Comparison of ENCODE assay signal across 8 cellular contexts in the genomic region with DNA sequence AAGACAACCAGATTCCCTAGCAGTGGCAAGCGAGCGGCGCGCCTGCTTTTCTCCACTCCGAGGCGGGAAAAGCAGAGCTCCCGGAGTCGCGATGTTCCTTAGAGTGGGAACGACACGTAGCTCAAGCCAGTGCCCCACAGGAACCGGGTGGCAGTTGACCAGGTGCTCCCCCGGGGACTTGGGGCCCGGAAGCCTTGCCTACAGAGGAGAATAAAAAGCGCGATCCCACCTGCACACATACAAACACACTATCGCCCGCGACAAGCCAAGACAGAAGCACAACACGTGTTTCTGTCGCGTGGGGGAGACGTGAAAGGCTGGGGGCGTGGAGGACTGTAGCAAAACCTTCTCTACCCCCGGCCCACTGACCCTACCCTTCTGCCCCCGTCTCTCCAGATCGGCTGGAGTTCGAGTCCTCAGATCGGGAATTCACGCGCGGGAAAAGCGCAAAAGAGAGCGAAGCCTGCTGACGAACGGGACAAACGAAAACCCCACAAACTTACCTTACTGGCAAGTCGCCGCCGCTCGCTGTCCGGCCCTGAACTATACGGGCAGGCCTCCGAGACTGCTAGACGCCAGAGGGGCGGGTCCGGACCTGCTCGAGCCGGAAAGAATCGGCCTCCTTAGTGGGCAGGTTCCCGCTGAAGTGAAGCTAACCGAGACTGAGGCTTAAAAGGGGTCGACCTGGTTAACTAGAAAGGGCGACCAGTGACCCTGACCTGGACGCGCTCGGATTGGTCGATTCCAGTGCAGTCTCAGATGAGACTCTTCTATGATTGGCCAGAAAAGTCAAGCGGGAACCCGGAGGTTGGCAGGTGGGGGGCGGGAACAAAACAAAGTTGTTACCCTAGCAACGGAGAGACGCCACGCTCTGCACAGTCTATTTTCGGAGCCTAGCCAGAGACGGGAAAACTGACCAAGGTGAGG. TPM values are rescaled to one million over a fixed set of nuclear protein-coding genes. Genes with fewer than 3 reads are reported as not detected.
DNase-seq lines count a peak whose midpoint lies in the region; ATAC-seq and TF ChIP-seq lines count a peak whose summit lies in the region.

DNAAF6 (plus strand) TSS at position 842 of the 927 bp plus-strand sequence. CDS start 6,265 bp downstream, outside the sequence.
A gene with protein sequence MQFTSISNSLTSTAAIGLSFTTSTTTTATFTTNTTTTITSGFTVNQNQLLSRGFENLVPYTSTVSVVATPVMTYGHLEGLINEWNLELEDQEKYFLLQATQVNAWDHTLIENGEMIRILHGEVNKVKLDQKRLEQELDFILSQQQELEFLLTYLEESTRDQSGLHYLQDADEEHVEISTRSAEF (minus strand): TSS at position 664 of the 927 bp plus-strand sequence. CDS start 31,287 bp downstream, outside the sequence.

- H3K4me1 Mint-ChIP-seq in activated CD8-positive, alpha-beta memory T cell treated with anti-CD3 and anti-CD28 coated beads, Interleukin-2, amount 10 ng/mL, durations not matched to agents 7 days and 5 days, result peaks cover 6% of the 10 kb centered on the region
- H3K4me1 Mint-ChIP-seq in endothelial cell (ENCODE audit: unreplicated experiment), result peaks cover 4% of the 10 kb centered on the region

- no peaks in the 10 kb centered on the region for H3K9me3 Mint-ChIP-seq in activated CD8-positive, alpha-beta memory T cell treated with anti-CD3 and anti-CD28 coated beads, Interleukin-2, amount 10 ng/mL, durations not matched to agents 7 days and 5 days (ENCODE audit: low read depth)
- no peaks in the 10 kb centered on the region for H3K9me3 Mint-ChIP-seq in endothelial cell (ENCODE audit: unreplicated experiment)

- H3K27me3 Mint-ChIP-seq in activated CD8-positive, alpha-beta memory T cell treated with anti-CD3 and anti-CD28 coated beads, Interleukin-2, amount 10 ng/mL, durations not matched to agents 7 days and 5 days, result no peaks in the 10 kb centered on the region
- H3K27me3 Mint-ChIP-seq in endothelial cell (ENCODE audit: unreplicated experiment), result no peaks in the 10 kb centered on the region

- ATAC-seq in GM18909 (IDR thresholded peaks at IDR 0.05; ENCODE audit: poor library complexity, unreplicated experiment), result peak; percentile 97
- ATAC-seq in HG03196 (IDR thresholded peaks at IDR 0.05; ENCODE audit: unreplicated experiment), result peak; percentile 97
- ATAC-seq in activated CD8-positive, alpha-beta memory T cell treated with anti-CD3 and anti-CD28 coated beads, Interleukin-2, amount 10 ng/mL, durations not matched to agents 7 days and 5 days, result peak; percentile 96

- no peaks in the 10 kb centered on the region for H3K36me3 Mint-ChIP-seq in activated CD8-positive, alpha-beta memory T cell treated with anti-CD3 and anti-CD28 coated beads, Interleukin-2, amount 10 ng/mL, durations not matched to agents 7 days and 5 days
- H3K36me3 Mint-ChIP-seq in endothelial cell (ENCODE audit: low read depth, unreplicated experiment), result no peaks in the 10 kb centered on the region

- H3K4me3 Mint-ChIP-seq in activated CD8-positive, alpha-beta memory T cell treated with anti-CD3 and anti-CD28 coated beads, Interleukin-2, amount 10 ng/mL, durations not matched to agents 7 days and 5 days, result peak within 1 kb of the TSS; percentile 91
- H3K4me3 Mint-ChIP-seq in endothelial cell (ENCODE audit: unreplicated experiment), result peak within 1 kb of the TSS; percentile 91

- no peak for TF ChIP-seq CTCF in endothelial cell (IDR thresholded peaks at IDR 0.05; ENCODE audit: unreplicated experiment)

- H3K27ac Mint-ChIP-seq in activated CD8-positive, alpha-beta memory T cell treated with anti-CD3 and anti-CD28 coated beads, Interleukin-2, amount 10 ng/mL, durations not matched to agents 7 days and 5 days, result peak within 1 kb of the TSS; percentile 73
- peak within 1 kb of the TSS; percentile 77 for H3K27ac Mint-ChIP-seq in endothelial cell (ENCODE audit: unreplicated experiment)

- CTCF ChIA-PET in activated CD8-positive, alpha-beta memory T cell treated with anti-CD3 and anti-CD28 coated beads, Interleukin-2, amount 10 ng/mL, durations not matched to agents 7 days and 5 days (lab: Charles Lee), result interaction anchor here (0.7 kb wide), 1 partner anchor 210 kb away, joined by 3 read pairs; no protein-coding TSS in a partner anchor

- DNase-seq in A172 (ENCODE audit: low spot score) (peak; percentile 54), NCI-H510A treated with DMSO at 0.1 percent for 48 hours (lab: John Stamatoyannopoulos, UW) (peak; percentile 79), endothelial cell (ENCODE audit: low spot score) (peak; percentile 69), mucosa of gallbladder (ENCODE audit: low spot score) (peak; percentile 46)
- DNase-seq in activated CD8-positive, alpha-beta memory T cell treated with anti-CD3 and anti-CD28 coated beads, Interleukin-2, amount 10 ng/mL, durations not matched to agents 7 days and 5 days, result peak; percentile 81
- DNase-seq in stimulated activated CD8-positive, alpha-beta memory T cell treated with anti-CD3 and anti-CD28 coated beads, Interleukin-7, amount 100 ng/mL, for 24 hours (ENCODE audit: low read depth), result peak; percentile 15

RNA-seq across cellular contexts. Expression of gene DNAAF6, which starts in this region (rescaled TPM):
- not detected in 2 replicates for total RNA-seq in A172 (2014; rRNA removed; shearing (Covaris generic))
- total RNA-seq in activated CD8-positive, alpha-beta memory T cell treated with anti-CD3 and anti-CD28 coated beads, Interleukin-2, amount 10 ng/mL, durations not matched to agents 7 days and 5 days, result not detected
- total RNA-seq in endothelial cell (ENCODE audit: unreplicated experiment) (1.2 TPM), mucosa of gallbladder (not detected)

RNA-seq across cellular contexts. Expression of the second gene that starts in this region (rescaled TPM):
- 1.4 and 3.8 TPM in 2 replicates for total RNA-seq in A172 (2014; rRNA removed; shearing (Covaris generic))
- 1 to 10 TPM; 2.0 to 3.0 TPM for total RNA-seq in activated CD8-positive, alpha-beta memory T cell treated with anti-CD3 and anti-CD28 coated beads, Interleukin-2, amount 10 ng/mL, durations not matched to agents 7 days and 5 days
- 9.3 TPM for total RNA-seq in endothelial cell (ENCODE audit: unreplicated experiment)
- 3.2 TPM for total RNA-seq in mucosa of gallbladder

Comparison
In these comparisons a context has a peak if more than half of its experiments do, and no peak if none do; other contexts are left out.
1. Peak in every context shown above with its lines: DNase-seq and ATAC-seq.
2. DNase-seq: peak in every context shown above with its lines; median percentile 81 in activated CD8-positive, alpha-beta memory T cell treated with anti-CD3 and anti-CD28 coated beads, Interleukin-2, amount 10 ng/mL, durations not matched to agents 7 days and 5 days; 79 in NCI-H510A treated with DMSO at 0.1 percent for 48 hours; 69 in endothelial cell; 54 in A172; 46 in mucosa of gallbladder; 15 in stimulated activated CD8-positive, alpha-beta memory T cell treated with anti-CD3 and anti-CD28 coated beads, Interleukin-7, amount 100 ng/mL, for 24 hours.